Comparison of ENCODE assay signal across 9 cellular contexts in genomic region chr20:61896058-61896961, GRCh38.
DNase-seq lines count a peak whose midpoint lies in the region; ATAC-seq, FAIRE-seq and TF ChIP-seq lines count a peak whose summit lies in the region.
"Had no signal": no experiment of that assay in that cellular context is flagged by ENCODE, and none has a peak within 500 bp of the region (broad histone marks: within the 10 kb centered on the region; RNA-seq: fewer than 3 reads in every experiment).

No MANE protein-coding gene starts in this region.

- TF ChIP-seq RAD21 in H1 (IDR thresholded peaks at IDR 0.05 in 1 of 2, conservative IDR thresholded peaks at IDR 0.05 in 1 of 2; ENCODE audit: low read depth in 2 of 2, low read length in 2 of 2), result peak; percentile 85 to 90

- peaks cover 9% of the 10 kb centered on the region; the same call in 1 of the 2 replicates for H3K23me2 ChIP-seq in H1 (ENCODE audit: low read depth, low read length)

- H3K56ac ChIP-seq in H1 (replicated peaks; ENCODE audit: insufficient read length, low read depth, low read length) (no peak overlapping the region), mesendoderm (ENCODE audit: low read length) (no peak overlapping the region)

- H4K20me1 ChIP-seq in H1 (replicated peaks in 1 of 2; ENCODE audit: control insufficient read depth in 1 of 2, insufficient read depth in 2 of 2, low read length in 2 of 2), result peaks cover 1 to 2% of the 10 kb centered on the region in 2 experiments

- no peaks in the 10 kb centered on the region for H3K36me3 ChIP-seq in H1 (ENCODE audit: control insufficient read depth in 2 of 4, insufficient read depth in 4 of 4, low read length in 3 of 4)
- no peaks in the 10 kb centered on the region for H3K36me3 ChIP-seq in mesendoderm (ENCODE audit: control insufficient read depth, insufficient read depth, low read length)
- H3K36me3 ChIP-seq in aorta (ENCODE audit: control insufficient read depth in 1 of 2, insufficient read depth in 2 of 2, low read length in 1 of 2), result no peaks in the 10 kb centered on the region

- no peak overlapping the region for H2AFZ ChIP-seq in H1 (ENCODE audit: low read length)

- H2AK5ac ChIP-seq in H1 (ENCODE audit: low read depth, low read length) (no peak overlapping the region), mesendoderm (ENCODE audit: low read length) (no peak overlapping the region)

- peak; percentile 56 for ATAC-seq in aorta (ENCODE audit: low FRiP score)
- no peak for ATAC-seq in GM18502 (IDR thresholded peaks at IDR 0.05; ENCODE audit: poor library complexity, unreplicated experiment)
- no peak for ATAC-seq in HG03457 (IDR thresholded peaks at IDR 0.05; ENCODE audit: unreplicated experiment)

- no peak for TF ChIP-seq POLR2A in H1 (IDR thresholded peaks at IDR 0.05; ENCODE audit: control extremely low read depth in 1 of 2, low read depth in 2 of 2, low read length in 2 of 2)

- H3K79me2 ChIP-seq in H1 (ENCODE audit: control insufficient read depth in 1 of 2, insufficient read depth in 2 of 2, low read length in 2 of 2) (no peaks in the 10 kb centered on the region), mesendoderm (ENCODE audit: control insufficient read depth, insufficient read depth, low read length) (no peaks in the 10 kb centered on the region)

- TF ChIP-seq CTCF in H1 (IDR thresholded peaks at IDR 0.05; ENCODE audit: control extremely low read depth in 1 of 3, insufficient read depth in 1 of 3, low read depth in 1 of 3, low read length in 3 of 3), result peak; percentile 86 to 95 (median 90)

- no peak overlapping the region for H3K4me3 ChIP-seq in H1 (ENCODE audit: extremely low read depth in 1 of 4, insufficient read depth in 2 of 4, low read depth in 3 of 4, low read length in 4 of 4)
- no peak overlapping the region for H3K4me3 ChIP-seq in mesendoderm (ENCODE audit: low read length)
- no peak overlapping the region for H3K4me3 ChIP-seq in aorta (ENCODE audit: low read length in 2 of 2)

- H3K14ac ChIP-seq in H1 (ENCODE audit: insufficient read length), result no peak overlapping the region

- H2BK15ac ChIP-seq in H1 (ENCODE audit: low read length), result no peak overlapping the region
- no peak overlapping the region for H2BK15ac ChIP-seq in mesendoderm (replicated peaks; ENCODE audit: low read depth)

- no peak overlapping the region for H4K91ac ChIP-seq in H1 (replicated peaks; ENCODE audit: insufficient read length, low read length)

- H2BK5ac ChIP-seq in H1 (ENCODE audit: low read depth, low read length) (no peak overlapping the region), mesendoderm (ENCODE audit: low read length) (no peak overlapping the region)

- H3K27ac ChIP-seq in H1 (ENCODE audit: low read depth, low read length), result no peak overlapping the region
- H3K27ac ChIP-seq in mesendoderm (ENCODE audit: low read depth, low read length), result no peak overlapping the region
- no peak overlapping the region for H3K27ac ChIP-seq in aorta (ENCODE audit: low read depth in 1 of 2, low read length in 2 of 2)

- no peak for FAIRE-seq in H1 (lab: Jason Lieb, UNC)
- FAIRE-seq: TTC549 had no signal

- H3K27me3 ChIP-seq in H1 (replicated peaks in 1 of 4; ENCODE audit: control insufficient read depth in 3 of 4, extremely low read depth in 1 of 4, insufficient read depth in 3 of 4, low read length in 3 of 4) (peaks cover 0 to 3% (median 0%) of the 10 kb centered on the region in 4 experiments; a peak in 2 of 7 replicates), mesendoderm (ENCODE audit: insufficient read depth, low read length, poor library complexity) (no peaks in the 10 kb centered on the region), aorta (ENCODE audit: control insufficient read depth in 1 of 2, insufficient read depth in 2 of 2, low read length in 1 of 2) (no peaks in the 10 kb centered on the region)

- no peak overlapping the region for H3K4me2 ChIP-seq in H1 (ENCODE audit: insufficient read depth in 1 of 2, low read depth in 2 of 2, low read length in 2 of 2)
- H3K4me2 ChIP-seq in mesendoderm (ENCODE audit: low read length), result no peak overlapping the region

- H3K4me1 ChIP-seq in H1 (replicated peaks in 1 of 4; ENCODE audit: control insufficient read depth in 3 of 4, insufficient read depth in 4 of 4, low read length in 3 of 4) (no peaks in the 10 kb centered on the region), mesendoderm (ENCODE audit: control insufficient read depth, low read depth, low read length) (no peaks in the 10 kb centered on the region), aorta (ENCODE audit: control insufficient read depth in 1 of 2, insufficient read depth in 2 of 2, low read length in 2 of 2) (no peaks in the 10 kb centered on the region)

- CTCF ChIA-PET in H1 (lab: Charles Lee; ENCODE audit: partially characterized antibody), result interaction anchor here (0.5 to 1.7 kb wide), 26 partner anchors 9 to 709 kb away, joined by 3 to 20 read pairs (median 4); no protein-coding TSS in a partner anchor

- POLR2A ChIA-PET in H1 (lab: Charles Lee; ENCODE audit: partially characterized antibody), result interaction anchor here (0.5 to 0.6 kb wide), 2 partner anchors 8 to 208 kb away, joined by 4 read pairs; no protein-coding TSS in a partner anchor

- H4K5ac ChIP-seq in H1 (ENCODE audit: insufficient read length, low read depth, low read length), result no peak overlapping the region
- H4K5ac ChIP-seq in mesendoderm (ENCODE audit: low read length), result no peak overlapping the region

- intact Hi-C loops in aorta (cut with DNase I), result loop anchor here in 1 of 2 donors (10.0 kb wide), 1 partner anchor 1832 kb away; no protein-coding TSS in a partner anchor

- H2BK12ac ChIP-seq in H1 (ENCODE audit: low read depth, low read length), result no peak overlapping the region

- H3K9me3 ChIP-seq in H1 (ENCODE audit: insufficient read depth in 2 of 2, low read depth in 1 of 2, low read length in 1 of 2) (no peaks in the 10 kb centered on the region), aorta (ENCODE audit: control insufficient read depth, low read length) (peaks cover 3% of the 10 kb centered on the region)

- no peak overlapping the region for H3K23ac ChIP-seq in H1 (ENCODE audit: insufficient read length)
- H3K23ac ChIP-seq in mesendoderm (ENCODE audit: low read length), result no peak overlapping the region

- no peak overlapping the region; the same call in 1 of the 2 replicates for H4K8ac ChIP-seq in H1 (ENCODE audit: extremely low read depth, insufficient read depth, low read length)
- H4K8ac ChIP-seq in mesendoderm (ENCODE audit: low read depth, low read length), result no peak overlapping the region

- H3K9ac ChIP-seq in H1 (replicated peaks in 1 of 4; ENCODE audit: extremely low read depth in 1 of 4, low read depth in 3 of 4, low read length in 3 of 4) (no peak overlapping the region), mesendoderm (ENCODE audit: low read length) (no peak overlapping the region)

- H3K79me1 ChIP-seq in H1 (ENCODE audit: low read depth, low read length) (no peaks in the 10 kb centered on the region), mesendoderm (ENCODE audit: low read length) (no peaks in the 10 kb centered on the region)

- H3K4ac ChIP-seq in H1 (replicated peaks; ENCODE audit: insufficient read length, low read depth, low read length) (no peak overlapping the region), mesendoderm (ENCODE audit: low read depth, low read length) (no peak overlapping the region)

- TF ChIP-seq EP300 in H1 (IDR thresholded peaks at IDR 0.05; ENCODE audit: borderline replicate concordance in 1 of 2, low read depth in 2 of 2, low read length in 2 of 2), result no peak

- H3K18ac ChIP-seq in H1 (ENCODE audit: extremely low read depth, low read length) (no peak overlapping the region), mesendoderm (ENCODE audit: low read length) (no peak overlapping the region)

- DNase-seq in GM03348 (ENCODE audit: low spot score), result peak; percentile 94
- peak; percentile 42 for DNase-seq in HT1080 (ENCODE audit: low read depth)
- DNase-seq in SK-N-DZ (ENCODE audit: low spot score), result peak; percentile 72
- DNase-seq in H1 (ENCODE audit: low read depth in 1 of 2, low spot score in 2 of 2), result peak; percentile 29 to 82
- DNase-seq in mesendoderm, result peak; percentile 54
- no peak for DNase-seq in aorta

- no peak overlapping the region for H2BK120ac ChIP-seq in H1 (replicated peaks; ENCODE audit: low read depth, low read length)
- no peak overlapping the region for H2BK120ac ChIP-seq in mesendoderm (ENCODE audit: low read depth, low read length)

- 53% methylated on average over 26 of the region's 28 CpGs; no CpG with 5 or more reads in 1 of the 2 experiments for WGBS in H1 (ENCODE audit: extremely low coverage in 1 of 2, insufficient coverage in 1 of 2, insufficient read length in 1 of 2, insufficient replicate concordance in 2 of 2, low coverage in 1 of 2, low lambda C conversion rate in 2 of 2, missing lambda C conversion rate in 1 of 2), 2 experiments
- WGBS in mesendoderm (ENCODE audit: extremely low coverage, insufficient coverage, low lambda C conversion rate), result no CpG with 5 or more reads among the region's 28 CpGs
- WGBS in aorta, 2 donors, result 25 to 28% methylated on average over 28 of the region's 28 CpGs

- no peak overlapping the region for H2BK20ac ChIP-seq in H1 (ENCODE audit: low read length)

TF ChIP-seq in H1, 55 proteins besides CTCF, POLR2A, EP300 and RAD21:
- TF ChIP-seq, protein P1, sequence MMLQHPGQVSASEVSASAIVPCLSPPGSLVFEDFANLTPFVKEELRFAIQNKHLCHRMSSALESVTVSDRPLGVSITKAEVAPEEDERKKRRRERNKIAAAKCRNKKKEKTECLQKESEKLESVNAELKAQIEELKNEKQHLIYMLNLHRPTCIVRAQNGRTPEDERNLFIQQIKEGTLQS (IDR thresholded peaks at IDR 0.05; ENCODE audit: insufficient read depth, low read depth, low read length), result no peak
- no peak for TF ChIP-seq RNF2 (IDR thresholded peaks at IDR 0.05; ENCODE audit: borderline replicate concordance, low read depth, low read length, missing control alignments, poor library complexity, severe bottlenecking)
- peak; percentile 25; the same call in 1 of the 2 replicates for TF ChIP-seq CREB1 (IDR thresholded peaks at IDR 0.05)
- TF ChIP-seq GABPA (IDR thresholded peaks at IDR 0.05; ENCODE audit: borderline replicate concordance, insufficient read depth, low read length), result peak; percentile 80; the same call in 1 of the 2 replicates
- TF ChIP-seq SRF (IDR thresholded peaks at IDR 0.05; ENCODE audit: low read depth, low read length), result 0 out of 2 replicates have a peak, but pooled peaks have one; percentile 6
- TF ChIP-seq TCF12 (IDR thresholded peaks at IDR 0.05; ENCODE audit: low read depth, low read length), result 0 out of 2 replicates have a peak, but pooled peaks have one; percentile 60
TF ChIP-seq in H1: peak in this region for 4.

Comparison
In these comparisons a context has a peak if more than half of its experiments do, and no peak if none do; other contexts are left out.
1. DNase-seq: peak in GM03348 (single experiment), HT1080 (single experiment), SK-N-DZ (single experiment), H1 (2 of 2) and mesendoderm (single experiment); none in aorta (0 of 2).